17 cellular contexts compared by ENCODE assay signal in the genomic region with DNA sequence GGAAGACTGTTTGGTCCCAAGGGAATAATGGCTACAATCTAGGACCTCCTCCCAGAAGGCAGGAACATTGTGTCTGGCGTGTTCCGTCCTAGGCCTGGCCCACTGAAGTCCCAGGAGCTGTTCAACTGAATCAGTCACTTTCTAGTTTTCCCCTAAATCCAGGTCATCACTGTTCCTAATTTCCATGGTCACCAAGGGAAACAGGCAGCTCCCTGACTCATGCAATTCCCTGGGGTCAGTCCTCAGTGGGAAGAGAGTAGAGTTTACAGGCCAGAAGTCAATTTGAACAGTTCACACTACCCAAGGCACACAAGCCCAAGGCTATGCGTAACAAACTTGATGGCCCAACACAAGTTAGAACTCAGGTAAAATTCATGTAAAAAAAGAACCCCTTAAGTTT. TPM values are rescaled to one million over a fixed set of nuclear protein-coding genes. Genes with fewer than 3 reads are reported as not detected.
DNase-seq lines count a peak whose midpoint lies in the region; ATAC-seq, FAIRE-seq and TF ChIP-seq lines count a peak whose summit lies in the region.
"Had no signal": no experiment of that assay in that cellular context is flagged by ENCODE, and none has a peak within 500 bp of the region (broad histone marks: within the 10 kb centered on the region; RNA-seq: fewer than 3 reads in every experiment).

No MANE protein-coding gene starts in this region.

- CTCF ChIA-PET in CD4-positive, alpha-beta memory T cell (lab: Charles Lee; ENCODE audit: partially characterized antibody), result no interaction called here

- H3K9me3 Mint-ChIP-seq in astrocyte (ENCODE audit: unreplicated experiment), result peaks cover 2% of the 10 kb centered on the region
- H3K9me3 Mint-ChIP-seq in CD4-positive, alpha-beta memory T cell, result no peaks in the 10 kb centered on the region
- H3K9me3 Mint-ChIP-seq: activated CD4-positive, alpha-beta memory T cell treated with anti-CD3 and anti-CD28 coated beads, Interleukin-2, amount 10 ng/mL, durations not matched to agents 7 days and 5 days; natural killer cell treated with Interleukin-12 subunit alpha and Interleukin-12 subunit beta and Interleukin-15 and Interleukin-18, amount 100 ng/mL, for 72 hours had no signal

- DNase-seq in COLO829 (ENCODE audit: low spot score) (peak; percentile 60), astrocyte (ENCODE audit: low read depth) (no peak), left ventricle myocardium inferior (peak; percentile 31), gastrocnemius medialis (peak; percentile 26 to 52)
- no peak for DNase-seq in stimulated activated CD4-positive, alpha-beta T cell treated with anti-CD3 and anti-CD28 coated beads, Interleukin-2, amount 100 ng/mL, for 48 hours
- DNase-seq in CD4-positive, alpha-beta memory T cell, result no peak
- DNase-seq: activated CD4-positive, alpha-beta memory T cell treated with anti-CD3 and anti-CD28 coated beads, Interleukin-2, amount 10 ng/mL, durations not matched to agents 7 days and 5 days; activated naive CD4-positive, alpha-beta T cell treated with Interleukin-2 at 50 U/mL for 16 hours; NCI-H1105; NCI-H446 treated with DMSO at 0.1 percent for 48 hours; T-helper 2 cell had no signal

- no peaks in the 10 kb centered on the region for H3K27me3 Mint-ChIP-seq in astrocyte (ENCODE audit: low read depth, unreplicated experiment)
- H3K27me3 Mint-ChIP-seq in CD4-positive, alpha-beta memory T cell, result no peaks in the 10 kb centered on the region
- H3K27me3 Mint-ChIP-seq: activated CD4-positive, alpha-beta memory T cell treated with anti-CD3 and anti-CD28 coated beads, Interleukin-2, amount 10 ng/mL, durations not matched to agents 7 days and 5 days; natural killer cell treated with Interleukin-12 subunit alpha and Interleukin-12 subunit beta and Interleukin-15 and Interleukin-18, amount 100 ng/mL, for 72 hours had no signal

- peaks cover 99% of the 10 kb centered on the region for H3K79me2 ChIP-seq in astrocyte (ENCODE audit: insufficient read depth, low read length)

- TF ChIP-seq POLR2A in gastrocnemius medialis (IDR thresholded peaks at IDR 0.05) (no peak), GM18505 (IDR thresholded peaks at IDR 0.05; ENCODE audit: borderline replicate concordance, extremely low read depth, insufficient read depth, insufficient read length) (no peak)

- no peak overlapping the region for H2AFZ ChIP-seq in astrocyte (ENCODE audit: low read depth, low read length)

- peaks cover 70% of the 10 kb centered on the region for H3K4me1 Mint-ChIP-seq in astrocyte (ENCODE audit: low read depth, unreplicated experiment)
- H3K4me1 Mint-ChIP-seq in CD4-positive, alpha-beta memory T cell, result peaks cover 5 to 29% (median 11%) of the 10 kb centered on the region in 4 donors

- H3K9me3 ChIP-seq in astrocyte (ENCODE audit: insufficient read depth, low read depth, low read length) (no peaks in the 10 kb centered on the region), left ventricle myocardium inferior (replicated peaks) (no peaks in the 10 kb centered on the region), gastrocnemius medialis (no peaks in the 10 kb centered on the region)
- no peaks in the 10 kb centered on the region for H3K9me3 ChIP-seq in CD4-positive, alpha-beta memory T cell (ENCODE audit: control insufficient read depth in 1 of 2, low read length in 2 of 2)
- H3K9me3 ChIP-seq: BLaER1 treated with 17β-estradiol and CSF1 and Interleukin-3, amounts not matched to agents 10 nM and 100 nM had no signal

- peaks cover 86% of the 10 kb centered on the region for H4K20me1 ChIP-seq in astrocyte (ENCODE audit: insufficient read depth, low read length)

- TF ChIP-seq CTCF in astrocyte (IDR thresholded peaks at IDR 0.05; ENCODE audit: insufficient read depth, low read depth, low read length) (no peak), left ventricle myocardium inferior (IDR thresholded peaks at IDR 0.05; ENCODE audit: borderline replicate concordance) (no peak), gastrocnemius medialis (IDR thresholded peaks at IDR 0.05 in 4 of 5, conservative IDR thresholded peaks at IDR 0.05 in 1 of 5) (no peak)

- H3K4me1 ChIP-seq in astrocyte (ENCODE audit: insufficient read depth, low read length) (peaks cover 32% of the 10 kb centered on the region), left ventricle myocardium inferior (peaks cover 78% of the 10 kb centered on the region), gastrocnemius medialis (peaks cover 22 to 36% of the 10 kb centered on the region in 2 donors)
- no peaks in the 10 kb centered on the region for H3K4me1 ChIP-seq in CD4-positive, alpha-beta memory T cell (ENCODE audit: insufficient read depth, low read length)

- no peak overlapping the region for H3K9ac ChIP-seq in astrocyte (ENCODE audit: low read length)
- H3K9ac ChIP-seq: BLaER1 treated with 17β-estradiol and CSF1 and Interleukin-3, amounts not matched to agents 10 nM and 100 nM had no signal

- POLR2A ChIA-PET in CD4-positive, alpha-beta memory T cell (lab: Charles Lee; ENCODE audit: partially characterized antibody), result no interaction called here

- H3K27ac ChIP-seq in astrocyte (ENCODE audit: low read depth, low read length), result peak overlapping the region; percentile 32
- H3K27ac ChIP-seq in left ventricle myocardium inferior (replicated peaks), result peak overlapping the region; percentile 59
- H3K27ac ChIP-seq in gastrocnemius medialis, result peak overlapping the region; percentile 34 to 66 (median 50)
- no peak overlapping the region for H3K27ac ChIP-seq in CD4-positive, alpha-beta memory T cell (ENCODE audit: low read depth, low read length)

- no peak for FAIRE-seq in astrocyte (lab: Jason Lieb, UNC)
- FAIRE-seq: colon, islet of Langerhans had no signal

- H3K4me3 Mint-ChIP-seq in astrocyte (ENCODE audit: unreplicated experiment), result no peak overlapping the region
- no peak overlapping the region for H3K4me3 Mint-ChIP-seq in CD4-positive, alpha-beta memory T cell
- H3K4me3 Mint-ChIP-seq: activated CD4-positive, alpha-beta memory T cell treated with anti-CD3 and anti-CD28 coated beads, Interleukin-2, amount 10 ng/mL, durations not matched to agents 7 days and 5 days; natural killer cell treated with Interleukin-12 subunit alpha and Interleukin-12 subunit beta and Interleukin-15 and Interleukin-18, amount 100 ng/mL, for 72 hours had no signal

- ATAC-seq in gastrocnemius medialis (peak; percentile 67 to 81), GM19035 (IDR thresholded peaks at IDR 0.05; ENCODE audit: unreplicated experiment) (no peak), GM18505 (IDR thresholded peaks at IDR 0.05; ENCODE audit: unreplicated experiment) (no peak)
- ATAC-seq: natural killer cell treated with Interleukin-12 subunit alpha and Interleukin-12 subunit beta and Interleukin-15 and Interleukin-18, amount 100 ng/mL, for 72 hours had no signal

- no peak overlapping the region for H3K4me2 ChIP-seq in astrocyte (ENCODE audit: low read length)

- H3K4me3 ChIP-seq in astrocyte (ENCODE audit: insufficient read depth, low read depth, low read length) (no peak overlapping the region), left ventricle myocardium inferior (no peak overlapping the region), gastrocnemius medialis (no peak overlapping the region)
- no peak overlapping the region for H3K4me3 ChIP-seq in CD4-positive, alpha-beta memory T cell (ENCODE audit: low read length in 2 of 2)
- H3K4me3 ChIP-seq: BLaER1 treated with 17β-estradiol and CSF1 and Interleukin-3, amounts not matched to agents 10 nM and 100 nM had no signal

- peaks cover 32% of the 10 kb centered on the region for H3K36me3 Mint-ChIP-seq in astrocyte (ENCODE audit: low read depth, unreplicated experiment)
- H3K36me3 Mint-ChIP-seq in CD4-positive, alpha-beta memory T cell, result peaks cover 13 to 32% of the 10 kb centered on the region in 2 donors
- H3K36me3 Mint-ChIP-seq: natural killer cell treated with Interleukin-12 subunit alpha and Interleukin-12 subunit beta and Interleukin-15 and Interleukin-18, amount 100 ng/mL, for 72 hours had no signal

- intact Hi-C loops in left ventricle myocardium inferior (cut with micrococcal nuclease) (no loop called here), gastrocnemius medialis (cut with DNase I; ENCODE audit: low total_unique reads) (no loop called here)
- intact Hi-C loops in CD4-positive, alpha-beta memory T cell (cut with micrococcal nuclease), result no loop called here

- in situ Hi-C loops in gastrocnemius medialis (cut with MboI; ENCODE audit: low sequenced_read_pairs in 4 of 4), result no loop called here

- H3K27ac Mint-ChIP-seq in astrocyte (ENCODE audit: unreplicated experiment), result no peak overlapping the region
- no peak overlapping the region for H3K27ac Mint-ChIP-seq in CD4-positive, alpha-beta memory T cell
- H3K27ac Mint-ChIP-seq: activated CD4-positive, alpha-beta memory T cell treated with anti-CD3 and anti-CD28 coated beads, Interleukin-2, amount 10 ng/mL, durations not matched to agents 7 days and 5 days; natural killer cell treated with Interleukin-12 subunit alpha and Interleukin-12 subunit beta and Interleukin-15 and Interleukin-18, amount 100 ng/mL, for 72 hours had no signal

- H3K36me3 ChIP-seq in astrocyte (ENCODE audit: insufficient read depth, low read length) (peaks cover 16% of the 10 kb centered on the region), left ventricle myocardium inferior (no peaks in the 10 kb centered on the region), gastrocnemius medialis (no peaks in the 10 kb centered on the region)
- no peaks in the 10 kb centered on the region for H3K36me3 ChIP-seq in CD4-positive, alpha-beta memory T cell (ENCODE audit: insufficient read depth, low read length)

- H3K27me3 ChIP-seq in astrocyte (ENCODE audit: insufficient read depth, low read length), result no peaks in the 10 kb centered on the region
- no peaks in the 10 kb centered on the region for H3K27me3 ChIP-seq in left ventricle myocardium inferior (ENCODE audit: low read depth)
- H3K27me3 ChIP-seq in gastrocnemius medialis, result no peaks in the 10 kb centered on the region
- H3K27me3 ChIP-seq in CD4-positive, alpha-beta memory T cell (ENCODE audit: insufficient read depth, low read length), result no peaks in the 10 kb centered on the region
- H3K27me3 ChIP-seq: BLaER1 treated with 17β-estradiol and CSF1 and Interleukin-3, amounts not matched to agents 10 nM and 100 nM had no signal

RNA-seq across cellular contexts. Expression of a gene that starts 44.0 kb away (rescaled TPM):
- total RNA-seq in astrocyte (116 and 128 TPM in 2 replicates), left ventricle myocardium inferior (28.9 TPM), gastrocnemius medialis (10 to 100 TPM in 1 of 4 donors, 1 to 10 TPM in 3; 2.8 to 12.0 (median 5.4) TPM)
- 10 to 100 TPM; 39.3 to 41.3 TPM for total RNA-seq in CD4-positive, alpha-beta memory T cell
- polyA plus RNA-seq in CD4-positive, alpha-beta memory T cell, result 10 to 100 TPM in 1 of 2 donors, 1 to 10 TPM in 1; 6.8 to 17.4 TPM

Comparison
In these comparisons a context has a peak if more than half of its experiments do, and no peak if none do; other contexts are left out.
1. DNase-seq: peak in COLO829 (single experiment), left ventricle myocardium inferior (single experiment) and gastrocnemius medialis (2 of 2); none in astrocyte (single experiment), stimulated activated CD4-positive, alpha-beta T cell treated with anti-CD3 and anti-CD28 coated beads, Interleukin-2, amount 100 ng/mL, for 48 hours (0 of 2) and CD4-positive, alpha-beta memory T cell (0 of 5).
2. ATAC-seq: peak in gastrocnemius medialis (2 of 2); none in GM19035 (single experiment) and GM18505 (single experiment).